11 cellular contexts compared by ENCODE assay signal in the genomic region with DNA sequence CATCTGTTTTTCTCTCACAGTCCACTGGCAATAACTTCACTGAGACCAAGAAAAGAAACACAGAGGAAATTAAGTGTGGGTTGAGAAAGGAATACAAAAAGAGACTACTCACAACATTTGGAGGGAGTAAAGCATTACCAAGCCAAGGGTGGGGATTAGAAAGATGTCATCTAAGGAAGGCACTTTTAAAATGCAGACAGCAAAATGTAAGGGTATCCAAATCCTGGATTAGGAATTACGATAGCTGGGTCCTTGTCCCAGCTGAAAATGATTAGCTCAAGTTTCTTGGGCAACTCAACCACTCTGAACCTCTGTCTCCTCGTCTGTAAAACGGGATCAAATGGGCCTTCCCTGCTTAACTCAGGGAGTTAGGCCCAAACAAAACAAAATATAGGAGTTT. TPM values are rescaled to one million over a fixed set of nuclear protein-coding genes. Genes with fewer than 3 reads are reported as not detected.
DNase-seq lines count a peak whose midpoint lies in the region; ATAC-seq, FAIRE-seq and TF ChIP-seq lines count a peak whose summit lies in the region.
"Had no signal": no experiment of that assay in that cellular context is flagged by ENCODE, and none has a peak within 500 bp of the region (broad histone marks: within the 10 kb centered on the region; RNA-seq: fewer than 3 reads in every experiment).

No MANE protein-coding gene starts in this region.

- H3K4me3 ChIP-seq in ACC112 (ENCODE audit: low read depth, low read length) (peak overlapping the region; percentile 81), HUES6 (ENCODE audit: low read depth, low read length) (peak overlapping the region; percentile 86; the same call in 1 of the 2 replicates), mammary epithelial cell (replicated peaks in 1 of 3; ENCODE audit: insufficient read depth in 1 of 3, low read depth in 2 of 3, low read length in 3 of 3) (peak overlapping the region in 1 of 3 experiments; percentile 79), pancreas (no peak overlapping the region)
- peak overlapping the region; percentile 80 for H3K4me3 ChIP-seq in naive thymus-derived CD4-positive, alpha-beta T cell (ENCODE audit: low read length)

- H3K27me3 Mint-ChIP-seq in naive thymus-derived CD4-positive, alpha-beta T cell, result peaks cover 0 to 4% (median 0%) of the 10 kb centered on the region in 5 donors

- H3K36me3 Mint-ChIP-seq in naive thymus-derived CD4-positive, alpha-beta T cell, result peaks cover 17 to 37% (median 29%) of the 10 kb centered on the region in 5 donors

- H3K27ac ChIP-seq in ACC112 (ENCODE audit: low read depth, low read length) (peak overlapping the region; percentile 77), HUES6 (ENCODE audit: low read depth, low read length) (peak overlapping the region; percentile 54; the same call in 1 of the 2 replicates), mammary epithelial cell (ENCODE audit: insufficient read depth, low read depth, low read length) (no peak overlapping the region), pancreas (no peak overlapping the region)
- H3K27ac ChIP-seq in naive thymus-derived CD4-positive, alpha-beta T cell (ENCODE audit: low read depth, low read length), result peak overlapping the region; percentile 92

- FAIRE-seq in pancreas (lab: Jason Lieb, UNC), result no peak
- FAIRE-seq: endometrium had no signal

- peak overlapping the region; percentile 95 for H3K4me2 ChIP-seq in mammary epithelial cell (ENCODE audit: insufficient read depth, low read depth, low read length)

- no TSS peak for BruUV-seq in mammary epithelial cell (replicated peaks; lab: Mats Ljungman, UMichigan)

- DNase-seq in mammary epithelial cell (no peak), nucleus accumbens (lab: John Stamatoyannopoulos, UW) (no peak), pancreas (no peak)
- DNase-seq in naive thymus-derived CD4-positive, alpha-beta T cell, result no peak
- DNase-seq: DMS53 had no signal

- no peak overlapping the region for H2AFZ ChIP-seq in ACC112 (ENCODE audit: low read length, unreplicated experiment)
- H2AFZ ChIP-seq in mammary epithelial cell (ENCODE audit: low read depth, low read length), result no peak overlapping the region

- H3K9me3 ChIP-seq in HUES6 (ENCODE audit: control insufficient read depth, insufficient read depth, low read depth, low read length), result no peaks in the 10 kb centered on the region
- no peaks in the 10 kb centered on the region for H3K9me3 ChIP-seq in mammary epithelial cell (replicated peaks; ENCODE audit: insufficient read depth, low read length)
- H3K9me3 ChIP-seq in naive thymus-derived CD4-positive, alpha-beta T cell (ENCODE audit: control insufficient read depth in 2 of 3, low read length in 3 of 3), result no peaks in the 10 kb centered on the region
- no peaks in the 10 kb centered on the region for H3K9me3 ChIP-seq in pancreas

- in situ Hi-C loops in mammary epithelial cell (cut with MboI; ENCODE audit: low sequenced_read_pairs in 2 of 2), result no loop called here

- peaks cover 0 to 2% (median 0%) of the 10 kb centered on the region in 11 donors for H3K9me3 Mint-ChIP-seq in naive thymus-derived CD4-positive, alpha-beta T cell

- dilution Hi-C loops in mammary epithelial cell (cut with HindIII; ENCODE audit: low sequenced_read_pairs), result no loop called here

- CTCF ChIA-PET in mammary epithelial cell (lab: Charles Lee; ENCODE audit: low non-redundant PET), result no interaction called here
- CTCF ChIA-PET in naive thymus-derived CD4-positive, alpha-beta T cell (lab: Charles Lee), result interaction anchor here (1.7 kb wide), 1 partner anchor 18 kb away, joined by 3 read pairs; no protein-coding TSS in a partner anchor

- H3K9ac ChIP-seq in HUES6 (ENCODE audit: low read length), result no peak overlapping the region
- H3K9ac ChIP-seq in mammary epithelial cell (ENCODE audit: insufficient read depth, low read length), result no peak overlapping the region

- H3K27me3 ChIP-seq in ACC112 (ENCODE audit: insufficient read depth, low read length) (no peaks in the 10 kb centered on the region), HUES6 (ENCODE audit: control insufficient read depth, insufficient read depth, low read length) (no peaks in the 10 kb centered on the region), mammary epithelial cell (ENCODE audit: insufficient read depth, low read length) (no peaks in the 10 kb centered on the region), pancreas (no peaks in the 10 kb centered on the region)
- H3K27me3 ChIP-seq in naive thymus-derived CD4-positive, alpha-beta T cell (ENCODE audit: control insufficient read depth in 2 of 2, insufficient read depth in 2 of 2, low read length in 2 of 2), result no peaks in the 10 kb centered on the region

- 96% methylated on average over 3 of the region's 3 CpGs for WGBS in mammary epithelial cell (ENCODE audit: low coverage, missing lambda C conversion rate)
- whole genome bisulfite sequencing in pancreas, 2 donors, result 65 to 70% methylated on average over 3 of the region's 3 CpGs

- H3K79me2 ChIP-seq in ACC112 (ENCODE audit: control insufficient read depth, insufficient read depth, low read length, unreplicated experiment), result peaks cover 50% of the 10 kb centered on the region
- H3K79me2 ChIP-seq in mammary epithelial cell (ENCODE audit: insufficient read depth, low read length), result peaks cover 46% of the 10 kb centered on the region

- ATAC-seq in naive thymus-derived CD4-positive, alpha-beta T cell, result no peak
- ATAC-seq in pancreas (no peak), GM19035 (IDR thresholded peaks at IDR 0.05; ENCODE audit: unreplicated experiment) (no peak), GM18873 (IDR thresholded peaks at IDR 0.05; ENCODE audit: low FRiP score, unreplicated experiment) (no peak)

- H3K27ac Mint-ChIP-seq in naive thymus-derived CD4-positive, alpha-beta T cell, result peak overlapping the region; percentile 31 to 99 (median 97)

- peaks cover 26% of the 10 kb centered on the region for H3K36me3 ChIP-seq in ACC112 (ENCODE audit: insufficient read depth, low read length)
- H3K36me3 ChIP-seq in HUES6 (ENCODE audit: control insufficient read depth, insufficient read depth, low read length), result peaks cover 37% of the 10 kb centered on the region
- peaks cover 9% of the 10 kb centered on the region for H3K36me3 ChIP-seq in mammary epithelial cell (ENCODE audit: insufficient read depth, low read length)
- H3K36me3 ChIP-seq in naive thymus-derived CD4-positive, alpha-beta T cell (ENCODE audit: control insufficient read depth in 2 of 3, insufficient read depth in 3 of 3, low read length in 3 of 3), result peaks cover 6 to 50% (median 9%) of the 10 kb centered on the region in 3 experiments
- H3K36me3 ChIP-seq in pancreas, result peaks cover 0 to 23% (median 8%) of the 10 kb centered on the region in 3 donors

- intact Hi-C loops in mammary epithelial cell (cut with micrococcal nuclease), result loop anchor here (5.0 kb wide), 1 partner anchor 346 kb away; no protein-coding TSS in a partner anchor
- intact Hi-C loops in naive thymus-derived CD4-positive, alpha-beta T cell (cut with micrococcal nuclease), result loop anchor here (5.0 to 10.0 kb wide), 5 partner anchors 71 to 451 kb away; a partner anchor contains a TSS
- intact Hi-C loops in pancreas (cut with DNase I), result no loop called here

- POLR2A ChIA-PET in naive thymus-derived CD4-positive, alpha-beta T cell (lab: Charles Lee), result interaction anchor here (1.5 kb wide), 2 partner anchors 9 to 15 kb away, joined by 6 to 8 read pairs; no protein-coding TSS in a partner anchor

- peak overlapping the region; percentile 93 to 100 (median 98) for H3K4me3 Mint-ChIP-seq in naive thymus-derived CD4-positive, alpha-beta T cell

- no peak for TF ChIP-seq CTCF in mammary epithelial cell (conservative IDR thresholded peaks at IDR 0.05 in 1 of 2, IDR thresholded peaks at IDR 0.05 in 1 of 2; ENCODE audit: extremely low read depth in 1 of 2, insufficient read depth in 1 of 2, low read depth in 1 of 2, low read length in 2 of 2)
- no peak for TF ChIP-seq CTCF in pancreas (IDR thresholded peaks at IDR 0.05)

- H3K4me1 ChIP-seq in ACC112 (ENCODE audit: control insufficient read depth, insufficient read depth, low read length, unreplicated experiment), result peaks cover 53% of the 10 kb centered on the region
- peaks cover 74% of the 10 kb centered on the region for H3K4me1 ChIP-seq in HUES6 (ENCODE audit: control insufficient read depth, insufficient read depth, low read length)
- H3K4me1 ChIP-seq in mammary epithelial cell (ENCODE audit: insufficient read depth, low read length), result peaks cover 29% of the 10 kb centered on the region
- H3K4me1 ChIP-seq in naive thymus-derived CD4-positive, alpha-beta T cell (ENCODE audit: control insufficient read depth in 2 of 2, insufficient read depth in 2 of 2, low read length in 2 of 2), result peaks cover 37 to 44% of the 10 kb centered on the region in 2 donors
- peaks cover 12 to 21% (median 16%) of the 10 kb centered on the region in 3 donors for H3K4me1 ChIP-seq in pancreas

- peaks cover 47 to 71% (median 66%) of the 10 kb centered on the region in 7 donors for H3K4me1 Mint-ChIP-seq in naive thymus-derived CD4-positive, alpha-beta T cell

- H4K20me1 ChIP-seq in mammary epithelial cell (ENCODE audit: insufficient read depth, low read length), result no peaks in the 10 kb centered on the region

RNA-seq across cellular contexts. Expression of a gene that starts 2.2 kb away (rescaled TPM):
- total RNA-seq in mammary epithelial cell, result 10 to 100 TPM; 47.5 to 63.2 TPM
- polyA plus RNA-seq in mammary epithelial cell, result 30.8 TPM
- polyA minus RNA-seq in mammary epithelial cell, result 119 TPM
- 100 to 1,000 TPM in 4 of 5 experiments, 10 to 100 TPM in 1; 71.4 to 124 (median 118) TPM for total RNA-seq in naive thymus-derived CD4-positive, alpha-beta T cell
- polyA plus RNA-seq in naive thymus-derived CD4-positive, alpha-beta T cell, result 10 to 100 TPM; 27.0 to 46.6 TPM
- total RNA-seq in pancreas, result 10 to 100 TPM; 23.4 to 34.5 (median 27.8) TPM
- 10 to 100 TPM; 46.0 to 59.4 TPM for polyA plus RNA-seq in pancreas

RNA-seq across cellular contexts. Expression of a gene that starts 17.1 kb away (rescaled TPM):
- not detected for total RNA-seq in mammary epithelial cell
- not detected for polyA plus RNA-seq in mammary epithelial cell
- polyA minus RNA-seq in mammary epithelial cell, result not detected
- total RNA-seq in naive thymus-derived CD4-positive, alpha-beta T cell, result not detected
- polyA plus RNA-seq in naive thymus-derived CD4-positive, alpha-beta T cell, result not detected
- not detected for total RNA-seq in pancreas
- not detected for polyA plus RNA-seq in pancreas
- total RNA-seq: mesenteric fat pad had no signal

RNA-seq across cellular contexts. Expression of a gene that starts 40.0 kb away (rescaled TPM):
- total RNA-seq in mammary epithelial cell, result under 1 TPM in 1 of 2 donors, not detected in 1; 0.33 TPM
- polyA plus RNA-seq in mammary epithelial cell, result not detected
- polyA minus RNA-seq in mammary epithelial cell, result not detected
- not detected for total RNA-seq in naive thymus-derived CD4-positive, alpha-beta T cell
- polyA plus RNA-seq in naive thymus-derived CD4-positive, alpha-beta T cell, result not detected
- total RNA-seq in pancreas, result under 1 TPM; 0.12 to 0.69 (median 0.38) TPM
- polyA plus RNA-seq in pancreas, result under 1 TPM; 0.19 to 0.49 TPM

Comparison
In these comparisons a context has a peak if more than half of its experiments do, and no peak if none do; other contexts are left out.
1. H3K27ac ChIP-seq: peak in ACC112 (single experiment), HUES6 (single experiment) and naive thymus-derived CD4-positive, alpha-beta T cell (single experiment); none in mammary epithelial cell (single experiment) and pancreas (0 of 4).
2. H3K4me3 ChIP-seq: peak in ACC112 (single experiment), HUES6 (single experiment) and naive thymus-derived CD4-positive, alpha-beta T cell (single experiment); none in pancreas (0 of 4).
3. intact Hi-C loops: an anchor here in mammary epithelial cell (5.0 kb wide) and naive thymus-derived CD4-positive, alpha-beta T cell (5.0 to 10.0 kb wide); none called in pancreas.